Comparison of ENCODE assay signal across 8 cellular contexts in the genomic region with DNA sequence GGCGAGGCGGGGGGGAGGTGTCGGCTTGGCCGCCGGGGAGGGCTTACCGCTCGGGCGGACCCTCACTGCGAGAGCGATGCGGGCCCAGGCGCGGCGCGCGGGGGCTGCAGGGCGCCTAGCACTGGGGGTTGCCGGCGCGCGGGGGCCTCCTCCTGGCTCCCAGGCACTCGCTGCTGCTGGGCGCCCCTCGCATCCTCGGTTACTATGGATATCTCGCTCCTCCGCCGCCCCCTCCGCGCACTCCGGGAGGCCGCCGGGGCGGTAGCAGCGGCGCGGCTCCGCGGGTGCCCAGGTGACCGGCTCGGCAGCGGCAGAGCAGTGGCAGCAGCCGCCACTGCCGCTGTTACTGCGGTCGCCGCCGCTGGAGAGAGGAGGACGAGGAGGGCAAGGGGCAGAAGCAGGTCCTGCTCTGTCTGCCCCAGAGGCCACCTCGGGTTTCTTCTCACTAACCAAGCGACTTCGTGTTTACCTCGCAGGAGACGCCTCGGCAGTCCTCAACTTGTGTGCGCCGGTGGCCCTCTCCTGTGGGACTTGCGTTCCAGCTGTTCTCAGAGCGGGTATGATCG.
DNase-seq lines count a peak whose midpoint lies in the region; ATAC-seq and TF ChIP-seq lines count a peak whose summit lies in the region.
"Had no signal": no experiment of that assay in that cellular context is flagged by ENCODE, and none has a peak within 500 bp of the region (broad histone marks: within the 10 kb centered on the region; RNA-seq: fewer than 3 reads in every experiment).

No MANE protein-coding gene starts in this region.

- WGBS in psoas muscle, 3 donors = 1 to 5% (median 1%) methylated on average over 40 to 60 of the region's 60 CpGs

- H3K9me3 Mint-ChIP-seq in glutamatergic neuron (ENCODE audit: unreplicated experiment) = no peaks in the 10 kb centered on the region
- H3K9me3 Mint-ChIP-seq in activated T-helper 2 cell treated with anti-CD3 and anti-CD28 coated beads, Interferon-gamma antibody, Interleukin-2, Interleukin-4, amounts not matched to agents 10 μg/mL and 5 μg/mL and 100 μg/mL, durations not matched to agents 14 hours and 24 hours and 36 hours = no peaks in the 10 kb centered on the region

- ATAC-seq in psoas muscle = no peak
- ATAC-seq in HG03378 (IDR thresholded peaks at IDR 0.05; ENCODE audit: unreplicated experiment) = no peak

- in situ Hi-C loops in GM13977 (cut with MboI; ENCODE audit: low pct_unique_long_range_greater_than_20kb, low sequenced_read_pairs, unreplicated experiment) = no loop called here

- H3K27me3 Mint-ChIP-seq in glutamatergic neuron (ENCODE audit: unreplicated experiment) = peaks cover 18% of the 10 kb centered on the region
- H3K27me3 Mint-ChIP-seq in activated T-helper 2 cell treated with anti-CD3 and anti-CD28 coated beads, Interferon-gamma antibody, Interleukin-2, Interleukin-4, amounts not matched to agents 10 μg/mL and 5 μg/mL and 100 μg/mL, durations not matched to agents 14 hours and 24 hours and 36 hours (ENCODE audit: low read depth) = peaks cover 63% of the 10 kb centered on the region

- no peaks in the 10 kb centered on the region for H3K4me1 ChIP-seq in psoas muscle

- no peaks in the 10 kb centered on the region for H3K36me3 ChIP-seq in psoas muscle (ENCODE audit: insufficient read depth in 1 of 2, low read depth in 1 of 2)

- intact Hi-C loops in psoas muscle (cut with DNase I) = no loop called here
- intact Hi-C loops in activated T-helper 2 cell treated with anti-CD3 and anti-CD28 coated beads, Interferon-gamma antibody, Interleukin-2, Interleukin-4, amounts not matched to agents 10 μg/mL and 5 μg/mL and 100 μg/mL, durations not matched to agents 14 hours and 24 hours and 36 hours (cut with micrococcal nuclease) = no loop called here

- H3K27ac Mint-ChIP-seq in glutamatergic neuron (ENCODE audit: unreplicated experiment) = peak overlapping the region; percentile 0
- no peak overlapping the region for H3K27ac Mint-ChIP-seq in activated T-helper 2 cell treated with anti-CD3 and anti-CD28 coated beads, Interferon-gamma antibody, Interleukin-2, Interleukin-4, amounts not matched to agents 10 μg/mL and 5 μg/mL and 100 μg/mL, durations not matched to agents 14 hours and 24 hours and 36 hours

- H3K4me3 Mint-ChIP-seq in glutamatergic neuron (ENCODE audit: unreplicated experiment) = peak overlapping the region; percentile 83
- H3K4me3 Mint-ChIP-seq in activated T-helper 2 cell treated with anti-CD3 and anti-CD28 coated beads, Interferon-gamma antibody, Interleukin-2, Interleukin-4, amounts not matched to agents 10 μg/mL and 5 μg/mL and 100 μg/mL, durations not matched to agents 14 hours and 24 hours and 36 hours (ENCODE audit: low read depth) = no peak overlapping the region

- H3K9me3 ChIP-seq in psoas muscle = no peaks in the 10 kb centered on the region

- no peak for TF ChIP-seq CTCF in GM13977 (IDR thresholded peaks at IDR 0.05; ENCODE audit: extremely low read depth, insufficient read depth, missing control alignments)
- TF ChIP-seq CTCF in glutamatergic neuron (IDR thresholded peaks at IDR 0.05; ENCODE audit: partially characterized antibody, unreplicated experiment) = no peak
- no peak for TF ChIP-seq CTCF in psoas muscle (IDR thresholded peaks at IDR 0.05)

- H3K4me1 Mint-ChIP-seq in glutamatergic neuron (ENCODE audit: low read depth, unreplicated experiment) = peaks cover 6% of the 10 kb centered on the region
- H3K4me1 Mint-ChIP-seq in activated T-helper 2 cell treated with anti-CD3 and anti-CD28 coated beads, Interferon-gamma antibody, Interleukin-2, Interleukin-4, amounts not matched to agents 10 μg/mL and 5 μg/mL and 100 μg/mL, durations not matched to agents 14 hours and 24 hours and 36 hours (ENCODE audit: low read depth) = no peaks in the 10 kb centered on the region

- H3K36me3 Mint-ChIP-seq in glutamatergic neuron (ENCODE audit: unreplicated experiment) = no peaks in the 10 kb centered on the region
- H3K36me3 Mint-ChIP-seq in activated T-helper 2 cell treated with anti-CD3 and anti-CD28 coated beads, Interferon-gamma antibody, Interleukin-2, Interleukin-4, amounts not matched to agents 10 μg/mL and 5 μg/mL and 100 μg/mL, durations not matched to agents 14 hours and 24 hours and 36 hours (ENCODE audit: low read depth) = no peaks in the 10 kb centered on the region

- DNase-seq in GM13977 (ENCODE audit: low spot score) = peak; percentile 15
- DNase-seq in NCI-H2227 (lab: John Stamatoyannopoulos, UW; ENCODE audit: unreplicated experiment) = peak; percentile 85
- peak; percentile 69 for DNase-seq in glutamatergic neuron
- DNase-seq in psoas muscle = peak in 1 of 2 donors; percentile 48
- no peak for DNase-seq in T-helper 1 cell
- DNase-seq in activated T-helper 2 cell treated with anti-CD3 and anti-CD28 coated beads, Interferon-gamma antibody, Interleukin-2, Interleukin-4, amounts not matched to agents 10 μg/mL and 5 μg/mL and 100 μg/mL, durations not matched to agents 14 hours and 24 hours and 36 hours (ENCODE audit: low spot score) = no peak
- DNase-seq: left cardiac atrium had no signal

- no peak overlapping the region for H3K27ac ChIP-seq in psoas muscle

- H3K4me3 ChIP-seq in psoas muscle = peak overlapping the region; percentile 64

- H3K27me3 ChIP-seq in psoas muscle (ENCODE audit: insufficient read depth in 3 of 3, low read length in 2 of 3) = peaks cover 0 to 55% (median 10%) of the 10 kb centered on the region in 3 donors

Comparison
In these comparisons a context has a peak if more than half of its experiments do, and no peak if none do; other contexts are left out.
1. DNase-seq: peak in GM13977 (single experiment), NCI-H2227 (single experiment) and glutamatergic neuron (single experiment); none in T-helper 1 cell (0 of 5) and activated T-helper 2 cell treated with anti-CD3 and anti-CD28 coated beads, Interferon-gamma antibody, Interleukin-2, Interleukin-4, amounts not matched to agents 10 μg/mL and 5 μg/mL and 100 μg/mL, durations not matched to agents 14 hours and 24 hours and 36 hours (single experiment).